8 cellular contexts compared by ENCODE assay signal in genomic region chr17:40314557-40314953, GRCh38. TPM values are rescaled to one million over a fixed set of nuclear protein-coding genes. Genes with fewer than 3 reads are reported as not detected.
A peak's percentile ranks its signal among the peaks of the same experiment; 100 is the strongest.
DNase-seq lines count a peak whose midpoint lies in the region; ATAC-seq, FAIRE-seq and TF ChIP-seq lines count a peak whose summit lies in the region.

No MANE protein-coding gene starts in this region.

- peaks cover 50% of the 10 kb centered on the region for H3K4me1 Mint-ChIP-seq in endodermal cell
- peaks cover 22% of the 10 kb centered on the region for H3K4me1 Mint-ChIP-seq in nephron

- H3K9me3 ChIP-seq in endodermal cell (ENCODE audit: control insufficient read depth, low read length) = no peaks in the 10 kb centered on the region

- H3K27me3 ChIP-seq in endodermal cell (ENCODE audit: control insufficient read depth, insufficient read depth, low read length, poor library complexity, severe bottlenecking) = peaks cover 5% of the 10 kb centered on the region

- H3K9me3 Mint-ChIP-seq in endodermal cell (no peaks in the 10 kb centered on the region), nephron (no peaks in the 10 kb centered on the region)

- H3K36me3 Mint-ChIP-seq in endodermal cell (ENCODE audit: low read depth) (no peaks in the 10 kb centered on the region), nephron (ENCODE audit: low read depth) (no peaks in the 10 kb centered on the region)

- H3K4me1 ChIP-seq in endodermal cell (ENCODE audit: control insufficient read depth, insufficient read depth, low read length) = peaks cover 16% of the 10 kb centered on the region

- WGBS in endodermal cell (ENCODE audit: insufficient coverage in 1 of 2, insufficient read length in 1 of 2), 2 experiments = 80 to 93% methylated on average over 1 to 3 of the region's 3 CpGs

- TF ChIP-seq CTCF in endodermal cell (conservative IDR thresholded peaks at IDR 0.05) = no peak
- TF ChIP-seq CTCF in nephron (IDR thresholded peaks at IDR 0.05; ENCODE audit: unreplicated experiment in 3 of 3) = no peak

- peaks cover 18% of the 10 kb centered on the region for H3K27me3 Mint-ChIP-seq in endodermal cell (ENCODE audit: insufficient read depth)
- H3K27me3 Mint-ChIP-seq in nephron (ENCODE audit: low read depth) = no peaks in the 10 kb centered on the region

- no peak for ATAC-seq in GM19397 (IDR thresholded peaks at IDR 0.05; ENCODE audit: unreplicated experiment)
- no peak for ATAC-seq in GM18519 (IDR thresholded peaks at IDR 0.05; ENCODE audit: low FRiP score, unreplicated experiment)

- H3K27ac Mint-ChIP-seq in endodermal cell (no peak overlapping the region), nephron (peak overlapping the region in 2 of 3 experiments; percentile 39 to 94)

- peak; percentile 46 for FAIRE-seq in GM12892 (lab: Jason Lieb, UNC)

- H3K27ac ChIP-seq in endodermal cell (ENCODE audit: low read depth, low read length) = no peak overlapping the region

- H3K4me3 ChIP-seq in endodermal cell (ENCODE audit: low read length) = no peak overlapping the region

- H3K9ac ChIP-seq in endodermal cell (ENCODE audit: extremely low read depth, low read length, poor library complexity, severe bottlenecking) = no peak overlapping the region

- H3K4me3 Mint-ChIP-seq in endodermal cell = no peak overlapping the region
- peak overlapping the region in 2 of 3 experiments; percentile 38 to 68 for H3K4me3 Mint-ChIP-seq in nephron

- TF ChIP-seq POLR2A in GM12892 (IDR thresholded peaks at IDR 0.05; ENCODE audit: low read depth, low read length) = no peak

- no peaks in the 10 kb centered on the region for H3K36me3 ChIP-seq in endodermal cell (ENCODE audit: control insufficient read depth, insufficient read depth, low read length)

- DNase-seq in GM12892 (ENCODE audit: insufficient read length) (no peak), NCI-H460 (ENCODE audit: extremely low read depth, low read depth) (peak; percentile 96), endodermal cell (peak; percentile 59), stromal cell of bone marrow (ENCODE audit: low read depth) (peak; percentile 66)
- DNase-seq in activated CD8-positive, alpha-beta memory T cell treated with anti-CD3 and anti-CD28 coated beads for 48 hours (ENCODE audit: low read depth in 2 of 3, low spot score in 2 of 3) = peak in 2 of 3 experiments; percentile 61 to 62

RNA-seq across cellular contexts. Expression of gene RARA, which starts 5.6 kb away (rescaled TPM):
- polyA plus RNA-seq in GM12892 (2012; ENCODE audit: missing spikeins) = 24.3 TPM
- total RNA-seq in NCI-H460 (2014; rRNA removed; shearing (Covaris generic)) = 10.6 and 12.1 TPM in 2 replicates
- 12.1 and 12.2 TPM in 2 replicates for polyA plus RNA-seq in NCI-H460 (2014; cell fraction: nucleus; rRNA removed)
- 10 to 100 TPM; 22.7 to 27.6 TPM for total RNA-seq in endodermal cell
- polyA plus RNA-seq in endodermal cell (2013, experiment 1 of 2) = 51.2 TPM
- 49.4 TPM for polyA plus RNA-seq in endodermal cell (2013, experiment 2 of 2)

RNA-seq across cellular contexts. Expression of gene CDC6, which starts 26.9 kb away (rescaled TPM):
- polyA plus RNA-seq in GM12892 (2012; ENCODE audit: missing spikeins) = 39.5 TPM
- total RNA-seq in NCI-H460 (2014; rRNA removed; shearing (Covaris generic)) = 17.3 and 17.6 TPM in 2 replicates
- polyA plus RNA-seq in NCI-H460 (2014; cell fraction: nucleus; rRNA removed) = 62.7 and 69.1 TPM in 2 replicates
- total RNA-seq in endodermal cell = 10 to 100 TPM; 88.4 to 95.4 TPM
- 37.8 TPM for polyA plus RNA-seq in endodermal cell (2013, experiment 1 of 2)
- polyA plus RNA-seq in endodermal cell (2013, experiment 2 of 2) = 33.8 TPM

RNA-seq across cellular contexts. Expression of gene GJD3, which starts 50.0 kb away (rescaled TPM):
- polyA plus RNA-seq in GM12892 (2012; ENCODE audit: missing spikeins) = not detected
- total RNA-seq in NCI-H460 (2014; rRNA removed; shearing (Covaris generic)) = not detected in 2 replicates
- polyA plus RNA-seq in NCI-H460 (2014; cell fraction: nucleus; rRNA removed) = not detected in 2 replicates
- total RNA-seq in endodermal cell = not detected
- not detected for polyA plus RNA-seq in endodermal cell (2013, experiment 1 of 2)
- not detected for polyA plus RNA-seq in endodermal cell (2013, experiment 2 of 2)
